8 cellular contexts compared by ENCODE assay signal in genomic region chr15:64702816-64703631, GRCh38.
A peak's percentile ranks its signal among the peaks of the same experiment; 100 is the strongest.
DNase-seq lines count a peak whose midpoint lies in the region; ATAC-seq and TF ChIP-seq lines count a peak whose summit lies in the region.

No MANE protein-coding gene starts in this region.

- no peaks in the 10 kb centered on the region for H3K36me3 ChIP-seq in kidney epithelial cell (ENCODE audit: control insufficient read depth, insufficient read depth, low read length)

- ATAC-seq in GM19035 (IDR thresholded peaks at IDR 0.05; ENCODE audit: unreplicated experiment) (peak; percentile 94), HG03354 (IDR thresholded peaks at IDR 0.05; ENCODE audit: poor library complexity, severe bottlenecking, unreplicated experiment) (peak; percentile 76)

- DNase-seq in AG08395 (ENCODE audit: low spot score) = peak; percentile 99
- DNase-seq in NCI-H446 treated with DMSO at 0.1 percent for 48 hours (lab: John Stamatoyannopoulos, UW) = peak; percentile 84
- peak; percentile 98 for DNase-seq in activated CD4-positive, CD25-positive, alpha-beta regulatory T cell treated with anti-CD3 and anti-CD28 coated beads, Interleukin-2, amount 50 U/mL, for 72 hours
- peak; percentile 94 for DNase-seq in cerebellar cortex (ENCODE audit: low spot score)
- DNase-seq in kidney epithelial cell (ENCODE audit: low read depth) = no peak
- peak; percentile 92 to 95 for DNase-seq in stimulated activated CD4-positive, alpha-beta T cell treated with anti-CD3 and anti-CD28 coated beads, Interleukin-15, amount 100 ng/mL, for 1 hour (ENCODE audit: low read depth in 1 of 2, low spot score in 1 of 2)

- no peaks in the 10 kb centered on the region for H3K27me3 ChIP-seq in kidney epithelial cell (ENCODE audit: control insufficient read depth, insufficient read depth, low read length)

- TF ChIP-seq CTCF in kidney epithelial cell (IDR thresholded peaks at IDR 0.05; ENCODE audit: insufficient read depth, low read length, poor library complexity, severe bottlenecking) = no peak

- H3K4me3 ChIP-seq in kidney epithelial cell (ENCODE audit: low read depth, low read length) = peak overlapping the region; percentile 95
